In the genomic region with DNA sequence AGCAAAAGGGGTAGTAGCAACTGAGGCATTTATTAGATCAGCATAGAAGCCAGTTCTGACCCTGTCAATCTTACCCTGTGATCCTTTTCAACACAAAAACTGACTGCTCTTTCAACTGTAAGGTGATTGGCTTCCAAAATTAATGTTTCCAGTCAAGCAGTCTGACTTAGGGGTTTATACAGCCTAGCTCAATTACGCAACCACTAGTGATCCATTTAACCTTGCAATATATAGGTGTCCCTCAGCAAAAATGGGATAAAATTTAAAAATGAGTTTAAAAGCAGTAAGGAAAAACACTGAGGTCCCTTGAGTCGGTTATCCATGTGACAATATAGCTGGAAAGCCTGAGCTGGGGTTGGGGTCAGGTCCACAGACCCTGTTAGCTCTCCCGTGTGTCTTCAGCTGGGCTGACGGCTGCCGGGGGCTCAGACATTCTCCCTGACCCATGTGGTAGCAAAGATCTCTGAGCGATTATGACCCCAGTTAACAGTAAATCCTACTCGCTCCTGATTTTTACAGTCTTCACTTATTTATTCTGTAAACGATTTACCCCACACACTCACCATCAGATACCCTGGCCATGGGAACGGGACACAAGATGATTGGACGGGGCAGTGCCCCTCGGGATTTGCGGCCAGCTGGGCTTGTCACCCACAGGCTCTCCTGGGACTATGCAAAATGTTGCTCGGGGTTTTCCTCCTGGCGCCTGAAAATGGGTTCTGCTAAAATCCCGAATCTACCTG, we compare ENCODE assay signal across 19 cellular contexts. TPM values are rescaled to one million over a fixed set of nuclear protein-coding genes. Genes with fewer than 3 reads are reported as not detected.
A peak's percentile ranks its signal among the peaks of the same experiment; 100 is the strongest.
DNase-seq lines count a peak whose midpoint lies in the region; ATAC-seq and TF ChIP-seq lines count a peak whose summit lies in the region.
"Had no signal": no experiment of that assay in that cellular context is flagged by ENCODE, and none has a peak within 500 bp of the region (broad histone marks: within the 10 kb centered on the region; RNA-seq: fewer than 3 reads in every experiment).

No MANE protein-coding gene starts in this region.

- WGBS in hepatocyte (ENCODE audit: low lambda C conversion rate, missing lambda C conversion rate), result 48% methylated on average over 15 of the region's 15 CpGs
- 82% methylated on average over 15 of the region's 15 CpGs for WGBS in esophagus muscularis mucosa

- in situ Hi-C loops in GM13977 (cut with MboI; ENCODE audit: low pct_unique_long_range_greater_than_20kb, low sequenced_read_pairs, unreplicated experiment), result no loop called here

- TF ChIP-seq CTCF in GM13977 (IDR thresholded peaks at IDR 0.05; ENCODE audit: extremely low read depth, insufficient read depth, missing control alignments) (no peak), hepatocyte (IDR thresholded peaks at IDR 0.05; ENCODE audit: poor library complexity) (no peak), esophagus muscularis mucosa (IDR thresholded peaks at IDR 0.05) (no peak)

- no peaks in the 10 kb centered on the region for H3K79me2 ChIP-seq in hepatocyte
- H3K79me2 ChIP-seq: parathyroid adenoma had no signal

- no peak for TF ChIP-seq POLR2A in esophagus muscularis mucosa (IDR thresholded peaks at IDR 0.05; ENCODE audit: low read depth)

- H3K4me1 ChIP-seq in hepatocyte (ENCODE audit: insufficient read depth), result peaks cover 25% of the 10 kb centered on the region
- H3K4me1 ChIP-seq in esophagus muscularis mucosa, result peaks cover 7 to 26% (median 21%) of the 10 kb centered on the region in 4 donors
- H3K4me1 ChIP-seq: adrenal gland, colonic mucosa, parathyroid adenoma, uterus had no signal

- H3K4me2 ChIP-seq in hepatocyte, result peak overlapping the region; percentile 50
- H3K4me2 ChIP-seq: KMS-11, SK-N-SH had no signal

- H3K9me3 ChIP-seq in hepatocyte (ENCODE audit: low read depth) (no peaks in the 10 kb centered on the region), esophagus muscularis mucosa (no peaks in the 10 kb centered on the region)
- H3K9me3 ChIP-seq: adrenal gland, colonic mucosa, SK-N-SH, uterus had no signal

- H4K20me1 ChIP-seq in hepatocyte (ENCODE audit: insufficient read depth, poor library complexity, severe bottlenecking), result no peaks in the 10 kb centered on the region

- TF ChIP-seq EP300 in esophagus muscularis mucosa (IDR thresholded peaks at IDR 0.05), result no peak

- intact Hi-C loops in esophagus muscularis mucosa (cut with DNase I), result no loop called here

- no peaks in the 10 kb centered on the region for H3K9me2 ChIP-seq in hepatocyte (replicated peaks; ENCODE audit: insufficient read depth)
- H3K9me2 ChIP-seq: SK-N-SH had no signal

- peak overlapping the region; percentile 37 for H3K27ac ChIP-seq in hepatocyte
- H3K27ac ChIP-seq in esophagus muscularis mucosa (replicated peaks in 1 of 4), result no peak overlapping the region
- H3K27ac ChIP-seq: adrenal gland, colonic mucosa, KMS-11, parathyroid adenoma, uterus, WERI-Rb-1 had no signal

- DNase-seq in GM13977 (ENCODE audit: low spot score) (peak; percentile 50), hepatocyte (ENCODE audit: low spot score) (no peak), globus pallidus (ENCODE audit: low spot score) (no peak), NCI-H345 treated with DMSO at 0.1 percent for 48 hours (lab: John Stamatoyannopoulos, UW; ENCODE audit: unreplicated experiment) (no peak), esophagus muscularis mucosa (ENCODE audit: extremely low spot score) (no peak), COR-L47 (lab: John Stamatoyannopoulos, UW) (no peak)
- DNase-seq: activated CD8-positive, alpha-beta memory T cell treated with anti-CD3 and anti-CD28 coated beads, Interleukin-2, amount 50 U/mL, for 48 hours; colonic mucosa; NCI-H187 treated with DMSO at 0.1 percent for 48 hours; NK-92 treated with Interleukin-12 subunit alpha and Interleukin-12 subunit beta, amount 100 ng/mL, for 24 hours; SK-N-SH; stimulated activated CD4-positive, alpha-beta T cell treated with anti-CD3 and anti-CD28 coated beads, Interleukin-15, amount 100 ng/mL, for 24 hours; WERI-Rb-1 had no signal

- H3K27me3 ChIP-seq in hepatocyte, result no peaks in the 10 kb centered on the region
- H3K27me3 ChIP-seq in esophagus muscularis mucosa, result no peaks in the 10 kb centered on the region
- H3K27me3 ChIP-seq: adrenal gland, colonic mucosa, uterus had no signal

- H2AFZ ChIP-seq in hepatocyte, result no peak overlapping the region
- H2AFZ ChIP-seq: parathyroid adenoma had no signal

- peak; percentile 71 for ATAC-seq in GM21390 (IDR thresholded peaks at IDR 0.05; ENCODE audit: unreplicated experiment)
- peak; percentile 88 for ATAC-seq in HG03378 (IDR thresholded peaks at IDR 0.05; ENCODE audit: unreplicated experiment)

- no peaks in the 10 kb centered on the region for H3K36me3 ChIP-seq in hepatocyte (replicated peaks; ENCODE audit: insufficient read depth, low read depth)
- peaks cover 4 to 73% (median 53%) of the 10 kb centered on the region in 4 donors for H3K36me3 ChIP-seq in esophagus muscularis mucosa
- H3K36me3 ChIP-seq: adrenal gland, colonic mucosa, uterus, WERI-Rb-1 had no signal

- no peak overlapping the region for H3K4me3 ChIP-seq in hepatocyte
- no peak overlapping the region for H3K4me3 ChIP-seq in esophagus muscularis mucosa
- H3K4me3 ChIP-seq: adrenal gland, colonic mucosa, uterus had no signal

RNA-seq across cellular contexts. Expression of a gene that starts 16.6 kb away (rescaled TPM):
- total RNA-seq in hepatocyte, result 14.2 and 18.5 TPM in 2 replicates
- polyA plus RNA-seq in hepatocyte, result 12.7 and 18.1 TPM in 2 replicates
- 10 to 100 TPM; 28.2 to 52.4 (median 41.8) TPM for total RNA-seq in esophagus muscularis mucosa
- polyA plus RNA-seq: SK-N-SH had no signal
